In genomic region chr7:155591055-155591750, GRCh38 we compare ENCODE assay signal across 1 cellular context.
TF ChIP-seq lines count a peak whose summit lies in the region.

No MANE protein-coding gene starts in this region.

TF ChIP-seq in SK-N-SH, 30 proteins besides CTCF, POLR2A, EP300 and RAD21 (continued from another document):
- TF ChIP-seq PBX3 (IDR thresholded peaks at IDR 0.05) (no peak), ELF1 (IDR thresholded peaks at IDR 0.05) (no peak), GATA2 (CRISPR knock-in tag; IDR thresholded peaks at IDR 0.05) (no peak), FOSL2 (IDR thresholded peaks at IDR 0.05; ENCODE audit: borderline replicate concordance, low read depth) (no peak), JUND (IDR thresholded peaks at IDR 0.05) (no peak), MXI1 (IDR thresholded peaks at IDR 0.05; ENCODE audit: low read depth, low read length) (no peak), EZH2phosphoT487 (IDR thresholded peaks at IDR 0.05; ENCODE audit: borderline replicate concordance, low read depth) (no peak), SMC3 (IDR thresholded peaks at IDR 0.05; ENCODE audit: low read depth, low read length) (no peak), NRF1 (IDR thresholded peaks at IDR 0.05; ENCODE audit: low read depth, low read length) (no peak), FOXJ3 (CRISPR knock-in tag; IDR thresholded peaks at IDR 0.05) (no peak), FOXM1 (IDR thresholded peaks at IDR 0.05; ENCODE audit: low read depth) (no peak), TAF1 (IDR thresholded peaks at IDR 0.05; ENCODE audit: borderline replicate concordance, low read depth, low read length) (no peak)
